ENCODE assay signal across 9 cellular contexts in the genomic region with DNA sequence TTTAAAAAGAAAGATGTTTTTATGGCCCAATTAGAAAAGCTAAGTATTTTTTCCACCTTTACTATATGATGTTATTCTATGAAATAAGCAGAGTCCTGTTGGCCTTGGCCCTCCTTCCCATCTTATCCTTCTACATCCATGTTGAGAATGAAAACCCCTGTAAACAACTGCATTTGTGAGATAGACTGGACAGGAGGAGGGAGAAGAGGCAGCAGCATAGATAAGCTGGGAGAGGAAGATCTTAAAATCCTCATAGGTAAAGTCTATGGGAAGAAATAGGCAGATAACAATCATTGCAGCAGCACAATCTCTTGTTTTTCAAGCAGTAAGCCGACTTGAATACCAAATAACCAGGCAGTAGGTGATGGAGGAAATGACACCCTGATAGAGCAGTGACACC.
"Had no signal": no experiment of that assay in that cellular context is flagged by ENCODE, and none has a peak within 500 bp of the region (broad histone marks: within the 10 kb centered on the region; RNA-seq: fewer than 3 reads in every experiment).

No MANE protein-coding gene starts in this region.

- H3K4me2 ChIP-seq: KMS-11 had no signal

- H2AFZ ChIP-seq: GM23248 had no signal

- H3K9me3 ChIP-seq: HAP-1 had no signal

- H3K4me1 ChIP-seq: HAP-1 had no signal

- DNase-seq: GM23248, GOT3, H7, HFFc6, Karpas-422, KBM-7 had no signal

- H3K27ac ChIP-seq: GM23248, HL-60, KMS-11 had no signal

- H3K27ac Mint-ChIP-seq: HFFc6 had no signal

- H3K9ac ChIP-seq: GM23248, KMS-11 had no signal

- H3K4me3 Mint-ChIP-seq: HFFc6 had no signal

- H3K4me3 ChIP-seq: GM23248, HAP-1 had no signal

- H3K36me3 ChIP-seq: HAP-1 had no signal
